ENCODE assay signal across 28 cellular contexts in the genomic region with DNA sequence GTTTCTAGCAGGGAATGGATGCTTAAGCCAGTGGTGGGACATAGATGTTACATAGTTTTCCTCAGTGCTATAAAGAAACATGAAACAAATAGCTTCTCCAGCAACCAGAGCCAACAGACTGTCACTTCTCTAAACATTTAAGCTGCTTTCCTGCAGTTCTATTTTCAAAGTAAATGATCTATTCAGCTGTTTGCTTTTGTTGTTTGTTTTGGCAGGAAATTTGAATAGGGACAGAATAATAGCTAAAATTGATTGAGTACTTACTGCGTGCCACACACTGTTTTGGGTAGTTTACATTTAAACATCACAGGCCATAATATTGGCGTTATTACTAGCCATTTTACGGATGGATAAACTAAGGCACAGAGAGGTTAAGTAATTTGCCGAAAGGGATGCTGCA.
A peak's percentile ranks its signal among the peaks of the same experiment; 100 is the strongest.
DNase-seq lines count a peak whose midpoint lies in the region; TF ChIP-seq lines count a peak whose summit lies in the region.
"Had no signal": no experiment of that assay in that cellular context is flagged by ENCODE, and none has a peak within 500 bp of the region (broad histone marks: within the 10 kb centered on the region; RNA-seq: fewer than 3 reads in every experiment).

No MANE protein-coding gene starts in this region.

- peak overlapping the region; percentile 21 to 69 (median 55) for H3K27ac Mint-ChIP-seq in nephron
- no peak overlapping the region for H3K27ac Mint-ChIP-seq in activated T-helper 1 cell treated with anti-CD3 and anti-CD28 coated beads, Interleukin-12 subunit alpha, Interleukin-12 subunit beta, Interleukin-2, Interleukin-4 antibody, amounts not matched to agents 30 ng/mL and 10 ng/mL and 1 ng/mL, durations not matched to agents 14 hours and 24 hours and 36 hours
- H3K27ac Mint-ChIP-seq: activated CD8-positive, alpha-beta memory T cell treated with anti-CD3 and anti-CD28 coated beads, Interleukin-2, amount 10 ng/mL, durations not matched to agents 7 days and 5 days; CD14-positive monocyte; endodermal cell; T-helper 1 cell treated with Interleukin-12 subunit alpha and Interleukin-12 subunit beta and Interleukin-4 antibody, amounts not matched to agents 30 μg/mL and 1 μg/mL, for 36 hours had no signal

- TF ChIP-seq CTCF in nephron (IDR thresholded peaks at IDR 0.05; ENCODE audit: unreplicated experiment in 3 of 3), result no peak

- H3K4me3 ChIP-seq in NT2/D1 (ENCODE audit: insufficient read length, low read depth), result no peak overlapping the region
- H3K4me3 ChIP-seq: PC-9, stomach had no signal

- H3K9ac ChIP-seq in NT2/D1 (ENCODE audit: insufficient read length, low read depth), result no peak overlapping the region
- H3K9ac ChIP-seq: SK-N-SH had no signal

- intact Hi-C loops in activated T-helper 1 cell treated with anti-CD3 and anti-CD28 coated beads, Interleukin-12 subunit alpha, Interleukin-12 subunit beta, Interleukin-2, Interleukin-4 antibody, amounts not matched to agents 30 ng/mL and 10 ng/mL and 1 ng/mL, durations not matched to agents 14 hours and 24 hours and 36 hours (cut with micrococcal nuclease), result no loop called here

- no peaks in the 10 kb centered on the region for H3K27me3 ChIP-seq in NT2/D1 (ENCODE audit: insufficient read depth, insufficient read length)
- H3K27me3 ChIP-seq: neutrophil, stomach had no signal

- H3K36me3 ChIP-seq in NT2/D1 (ENCODE audit: insufficient read depth, insufficient read length, low read length), result peaks cover 4% of the 10 kb centered on the region
- H3K36me3 ChIP-seq: neutrophil, stomach had no signal

- no peak overlapping the region for H3K4me3 Mint-ChIP-seq in nephron
- H3K4me3 Mint-ChIP-seq in activated T-helper 1 cell treated with anti-CD3 and anti-CD28 coated beads, Interleukin-12 subunit alpha, Interleukin-12 subunit beta, Interleukin-2, Interleukin-4 antibody, amounts not matched to agents 30 ng/mL and 10 ng/mL and 1 ng/mL, durations not matched to agents 14 hours and 24 hours and 36 hours, result no peak overlapping the region
- H3K4me3 Mint-ChIP-seq: activated CD8-positive, alpha-beta memory T cell treated with anti-CD3 and anti-CD28 coated beads, Interleukin-2, amount 10 ng/mL, durations not matched to agents 7 days and 5 days; activated T-cell treated with anti-CD3 and anti-CD28 coated beads, Interleukin-2, amount 50 U/mL, for 4 hours; CD14-positive monocyte; central memory CD8-positive, alpha-beta T cell; endodermal cell; H9; T-helper 1 cell treated with Interleukin-12 subunit alpha and Interleukin-12 subunit beta and Interleukin-4 antibody, amounts not matched to agents 30 μg/mL and 1 μg/mL, for 36 hours had no signal

- peak; percentile 16 for DNase-seq in DMS79 treated with DMSO at 0.1 percent for 48 hours (lab: John Stamatoyannopoulos, UW)
- DNase-seq in DMS79 (lab: John Stamatoyannopoulos, UW), result no peak
- DNase-seq in NCI-H2081 (lab: John Stamatoyannopoulos, UW), result peak; percentile 39 to 80
- DNase-seq in NT2/D1 (ENCODE audit: low read depth, low spot score), result peak; percentile 18
- DNase-seq in activated T-helper 1 cell treated with anti-CD3 and anti-CD28 coated beads, Interleukin-12 subunit alpha, Interleukin-12 subunit beta, Interleukin-2, Interleukin-4 antibody, amounts not matched to agents 30 ng/mL and 10 ng/mL and 1 ng/mL, durations not matched to agents 14 hours and 24 hours and 36 hours (ENCODE audit: low spot score), result no peak
- DNase-seq in cortex of kidney (lab: John Stamatoyannopoulos, UW), result no peak
- no peak for DNase-seq in GM03348 (ENCODE audit: low spot score)
- DNase-seq: activated CD4-positive, alpha-beta T cell treated with anti-CD3 and anti-CD28 coated beads, Interleukin-2, amount 50 U/mL, for 4 hours; activated T-cell treated with anti-CD3 and anti-CD28 coated beads, Interleukin-2, amount 50 U/mL, for 4 hours; dermis blood vessel endothelial cell; endodermal cell; foreskin fibroblast; H9; Karpas-422; NCI-H187; NCI-H2227 treated with DMSO at 0.1 percent for 48 hours; NK-92 treated with Interleukin-12 subunit alpha and Interleukin-12 subunit beta, amount 100 ng/mL, for 24 hours; PC-9; SK-N-SH; stimulated activated CD4-positive, alpha-beta T cell treated with anti-CD3 and anti-CD28 coated beads, Interleukin-12 subunit alpha, Interleukin-12 subunit beta, amount 100 ng/mL, for 4 hours; stimulated activated CD4-positive, alpha-beta T cell treated with anti-CD3 and anti-CD28 coated beads, Interleukin-2, amount 100 ng/mL, for 48 hours; stomach had no signal

- no peaks in the 10 kb centered on the region for H3K27me3 Mint-ChIP-seq in nephron (ENCODE audit: low read depth)
- H3K27me3 Mint-ChIP-seq in activated T-helper 1 cell treated with anti-CD3 and anti-CD28 coated beads, Interleukin-12 subunit alpha, Interleukin-12 subunit beta, Interleukin-2, Interleukin-4 antibody, amounts not matched to agents 30 ng/mL and 10 ng/mL and 1 ng/mL, durations not matched to agents 14 hours and 24 hours and 36 hours (ENCODE audit: insufficient read depth), result peaks cover 5% of the 10 kb centered on the region
- H3K27me3 Mint-ChIP-seq: activated CD8-positive, alpha-beta memory T cell treated with anti-CD3 and anti-CD28 coated beads, Interleukin-2, amount 10 ng/mL, durations not matched to agents 7 days and 5 days; central memory CD8-positive, alpha-beta T cell had no signal

- H3K9me3 Mint-ChIP-seq in nephron, result no peaks in the 10 kb centered on the region
- H3K9me3 Mint-ChIP-seq in activated T-helper 1 cell treated with anti-CD3 and anti-CD28 coated beads, Interleukin-12 subunit alpha, Interleukin-12 subunit beta, Interleukin-2, Interleukin-4 antibody, amounts not matched to agents 30 ng/mL and 10 ng/mL and 1 ng/mL, durations not matched to agents 14 hours and 24 hours and 36 hours, result peaks cover 5% of the 10 kb centered on the region
- H3K9me3 Mint-ChIP-seq: T-helper 1 cell treated with Interleukin-12 subunit alpha and Interleukin-12 subunit beta and Interleukin-4 antibody, amounts not matched to agents 30 μg/mL and 1 μg/mL, for 36 hours had no signal

- H3K4me1 Mint-ChIP-seq in nephron, result peaks cover 46% of the 10 kb centered on the region
- no peaks in the 10 kb centered on the region for H3K4me1 Mint-ChIP-seq in activated T-helper 1 cell treated with anti-CD3 and anti-CD28 coated beads, Interleukin-12 subunit alpha, Interleukin-12 subunit beta, Interleukin-2, Interleukin-4 antibody, amounts not matched to agents 30 ng/mL and 10 ng/mL and 1 ng/mL, durations not matched to agents 14 hours and 24 hours and 36 hours (ENCODE audit: low read depth)
- H3K4me1 Mint-ChIP-seq: CD14-positive monocyte had no signal

- H3K4me1 ChIP-seq in NT2/D1 (ENCODE audit: insufficient read depth, insufficient read length), result no peaks in the 10 kb centered on the region

- H3K9me3 ChIP-seq in NT2/D1 (ENCODE audit: insufficient read depth, low read length), result no peaks in the 10 kb centered on the region; the same call in 1 of the 2 replicates
- H3K9me3 ChIP-seq: neutrophil, SK-N-SH had no signal

- peaks cover 14% of the 10 kb centered on the region for H3K36me3 Mint-ChIP-seq in nephron (ENCODE audit: low read depth)
- no peaks in the 10 kb centered on the region for H3K36me3 Mint-ChIP-seq in activated T-helper 1 cell treated with anti-CD3 and anti-CD28 coated beads, Interleukin-12 subunit alpha, Interleukin-12 subunit beta, Interleukin-2, Interleukin-4 antibody, amounts not matched to agents 30 ng/mL and 10 ng/mL and 1 ng/mL, durations not matched to agents 14 hours and 24 hours and 36 hours (ENCODE audit: low read depth)
- H3K36me3 Mint-ChIP-seq: CD14-positive monocyte had no signal

Comparison
In these comparisons a context has a peak if more than half of its experiments do, and no peak if none do; other contexts are left out.
1. DNase-seq: peak in DMS79 treated with DMSO at 0.1 percent for 48 hours (single experiment), NCI-H2081 (2 of 2) and NT2/D1 (single experiment); none in DMS79 (single experiment), activated T-helper 1 cell treated with anti-CD3 and anti-CD28 coated beads, Interleukin-12 subunit alpha, Interleukin-12 subunit beta, Interleukin-2, Interleukin-4 antibody, amounts not matched to agents 30 ng/mL and 10 ng/mL and 1 ng/mL, durations not matched to agents 14 hours and 24 hours and 36 hours (single experiment), cortex of kidney (single experiment) and GM03348 (single experiment).